ENCODE assay signal across 22 cellular contexts in genomic region chr6:168625602-168626001, GRCh38.
"Had no signal": no experiment of that assay in that cellular context is flagged by ENCODE, and none has a peak within 500 bp of the region (broad histone marks: within the 10 kb centered on the region; RNA-seq: fewer than 3 reads in every experiment).

No MANE protein-coding gene starts in this region.

- H3K9me3 ChIP-seq: heart left ventricle, lower lobe of right lung, right atrium auricular region, thyroid gland had no signal

- H3K4me1 ChIP-seq: foreskin keratinocyte, heart left ventricle, left lung, lower lobe of right lung, parathyroid adenoma, right atrium auricular region, thyroid gland had no signal

- H3K9ac ChIP-seq: parathyroid adenoma had no signal

- H3K27ac ChIP-seq: foreskin keratinocyte, heart left ventricle, left lung, lower lobe of right lung, parathyroid adenoma, right atrium auricular region, thyroid gland had no signal

- ATAC-seq: activated CD4-positive, alpha-beta T cell treated with anti-CD3 and anti-CD28 coated beads for 36 hours; activated CD8-positive, alpha-beta memory T cell treated with anti-CD3 and anti-CD28 coated beads, Interleukin-2, amount 10 ng/mL, durations not matched to agents 7 days and 5 days; activated CD8-positive, alpha-beta T cell treated with anti-CD3 and anti-CD28 coated beads, Interleukin-2, amount 10 ng/mL, durations not matched to agents 7 days and 5 days; activated naive CD8-positive, alpha-beta T cell treated with anti-CD3 and anti-CD28 coated beads, Interleukin-2, amount 50 U/mL, for 24 hours; esophagus mucosa; foreskin keratinocyte; heart left ventricle; left lung; lower lobe of right lung; stimulated activated naive CD8-positive, alpha-beta T cell treated with anti-CD3 and anti-CD28 coated beads, Interleukin-15, Interleukin-2, amounts not matched to agents 100 U/mL and 50 U/mL, for 24 hours had no signal

- H3K79me2 ChIP-seq: parathyroid adenoma had no signal

- DNase-seq: activated CD4-positive, alpha-beta T cell treated with anti-CD3 and anti-CD28 coated beads for 36 hours; activated CD4-positive, CD25-positive, alpha-beta regulatory T cell; activated CD8-positive, alpha-beta memory T cell treated with anti-CD3 and anti-CD28 coated beads, Interleukin-2, amount 10 ng/mL, durations not matched to agents 7 days and 5 days; activated CD8-positive, alpha-beta T cell treated with anti-CD3 and anti-CD28 coated beads, Interleukin-2, amount 10 ng/mL, durations not matched to agents 7 days and 5 days; activated naive CD8-positive, alpha-beta T cell treated with anti-CD3 and anti-CD28 coated beads, Interleukin-2, amount 50 U/mL, for 24 hours; activated T-cell treated with anti-CD3 and anti-CD28 coated beads, Interleukin-2, amount 50 U/mL, for 48 hours; amygdala; foreskin keratinocyte; heart left ventricle; hypothalamus; immature natural killer cell; lower lobe of right lung; mesendoderm; occipital lobe; stimulated activated CD4-positive, alpha-beta T cell treated with anti-CD3 and anti-CD28 coated beads, Interleukin-4, amount 100 ng/mL, for 1 hour; stimulated activated naive CD8-positive, alpha-beta T cell treated with anti-CD3 and anti-CD28 coated beads, Interleukin-15, Interleukin-2, amounts not matched to agents 100 U/mL and 50 U/mL, for 24 hours; T-helper 2 cell; thyroid gland had no signal

- H3K27me3 ChIP-seq: foreskin keratinocyte, heart left ventricle, left lung, right atrium auricular region, thyroid gland had no signal

- H2AFZ ChIP-seq: parathyroid adenoma had no signal

- H3K36me3 ChIP-seq: left lung, lower lobe of right lung, right atrium auricular region, thyroid gland had no signal

- H3K4me3 ChIP-seq: heart left ventricle, left lung, lower lobe of right lung, right atrium auricular region, thyroid gland had no signal
